Comparison of ENCODE assay signal across 27 cellular contexts in genomic region chr5:28807230-28807629, GRCh38.
DNase-seq lines count a peak whose midpoint lies in the region; ATAC-seq, FAIRE-seq and TF ChIP-seq lines count a peak whose summit lies in the region.
"Had no signal": no experiment of that assay in that cellular context is flagged by ENCODE, and none has a peak within 500 bp of the region (broad histone marks: within the 10 kb centered on the region; RNA-seq: fewer than 3 reads in every experiment).

No MANE protein-coding gene starts in this region.

- no peaks in the 10 kb centered on the region for H3K4me1 ChIP-seq in osteoblast (ENCODE audit: insufficient read depth, low read length)
- H3K4me1 ChIP-seq: adrenal gland, heart right ventricle, Peyer's patch, psoas muscle, testis had no signal

- H3K4me2 ChIP-seq in osteoblast (ENCODE audit: insufficient read depth, low read length), result no peak overlapping the region

- H3K9me3 ChIP-seq in osteoblast (ENCODE audit: low read depth, low read length), result peaks cover 4% of the 10 kb centered on the region
- H3K9me3 ChIP-seq: adrenal gland, Peyer's patch, psoas muscle, testis had no signal

- no peaks in the 10 kb centered on the region for H3K36me3 Mint-ChIP-seq in stimulated activated effector memory CD8-positive, alpha-beta T cell treated with anti-CD3 and anti-CD28 coated beads, Interleukin-12 subunit alpha, Interleukin-12 subunit beta, amount 100 ng/mL, for 72 hours
- H3K36me3 Mint-ChIP-seq: CD8-positive, alpha-beta T cell had no signal

- H3K9me3 Mint-ChIP-seq in stimulated activated effector memory CD8-positive, alpha-beta T cell treated with anti-CD3 and anti-CD28 coated beads, Interleukin-12 subunit alpha, Interleukin-12 subunit beta, amount 100 ng/mL, for 72 hours, result peaks cover 8% of the 10 kb centered on the region

- no peak overlapping the region for H3K27ac Mint-ChIP-seq in stimulated activated effector memory CD8-positive, alpha-beta T cell treated with anti-CD3 and anti-CD28 coated beads, Interleukin-12 subunit alpha, Interleukin-12 subunit beta, amount 100 ng/mL, for 72 hours
- H3K27ac Mint-ChIP-seq: activated CD4-positive, alpha-beta memory T cell treated with anti-CD3 and anti-CD28 coated beads, Interleukin-2, amount 10 ng/mL, durations not matched to agents 7 days and 5 days; CD8-positive, alpha-beta T cell; HFFc6; immature natural killer cell had no signal

- H3K27ac ChIP-seq in osteoblast (ENCODE audit: low read depth, low read length), result no peak overlapping the region
- H3K27ac ChIP-seq in substantia nigra (ENCODE audit: low read depth, low read length, poor library complexity, severe bottlenecking), result no peak overlapping the region
- H3K27ac ChIP-seq: adrenal gland, heart right ventricle, Peyer's patch, psoas muscle, SK-N-MC, testis had no signal

- H3K27me3 ChIP-seq in bronchial epithelial cell (ENCODE audit: control insufficient read depth, insufficient read depth, low read length) (no peaks in the 10 kb centered on the region), osteoblast (ENCODE audit: insufficient read depth, low read length) (no peaks in the 10 kb centered on the region)
- H3K27me3 ChIP-seq: adrenal gland, heart right ventricle, Peyer's patch, testis had no signal

- H3K36me3 ChIP-seq in bronchial epithelial cell (ENCODE audit: control insufficient read depth, insufficient read depth, low read length) (no peaks in the 10 kb centered on the region), osteoblast (ENCODE audit: insufficient read depth, low read length) (no peaks in the 10 kb centered on the region)
- H3K36me3 ChIP-seq: adrenal gland, heart right ventricle, Peyer's patch had no signal

- H3K79me2 ChIP-seq in osteoblast (ENCODE audit: insufficient read depth, low read length), result no peaks in the 10 kb centered on the region

- no peak for FAIRE-seq in bronchial epithelial cell (lab: Jason Lieb, UNC)
- FAIRE-seq: endothelial cell of umbilical vein, HepG2 had no signal

- no peak overlapping the region for H3K4me3 Mint-ChIP-seq in stimulated activated effector memory CD8-positive, alpha-beta T cell treated with anti-CD3 and anti-CD28 coated beads, Interleukin-12 subunit alpha, Interleukin-12 subunit beta, amount 100 ng/mL, for 72 hours
- H3K4me3 Mint-ChIP-seq: activated CD4-positive, alpha-beta memory T cell treated with anti-CD3 and anti-CD28 coated beads, Interleukin-2, amount 10 ng/mL, durations not matched to agents 7 days and 5 days; CD8-positive, alpha-beta T cell; HFFc6; immature natural killer cell had no signal

- DNase-seq in HPDE6-E6E7 (ENCODE audit: extremely low spot score), result peak; percentile 13
- peak; percentile 83 for DNase-seq in RKO (ENCODE audit: low spot score)
- DNase-seq in bronchial epithelial cell (ENCODE audit: low read depth), result peak; percentile 44
- peak; percentile 67 for DNase-seq in osteoblast (ENCODE audit: insufficient read length, low spot score, missing footprints)
- no peak for DNase-seq in NCI-H345 treated with DMSO at 0.1 percent for 48 hours (lab: John Stamatoyannopoulos, UW; ENCODE audit: unreplicated experiment)
- DNase-seq in stimulated activated effector memory CD8-positive, alpha-beta T cell treated with anti-CD3 and anti-CD28 coated beads, Interleukin-12 subunit alpha, Interleukin-12 subunit beta, amount 100 ng/mL, for 72 hours (ENCODE audit: low spot score in 2 of 2), result no peak
- DNase-seq in substantia nigra (lab: John Stamatoyannopoulos, UW), result no peak
- DNase-seq: activated CD4-positive, alpha-beta memory T cell treated with anti-CD3 and anti-CD28 coated beads, Interleukin-2, amount 10 ng/mL, durations not matched to agents 7 days and 5 days; activated effector memory CD4-positive, alpha-beta T cell treated with Interleukin-2 at 50 U/mL for 16 hours; adrenal gland; caudate nucleus; CD8-positive, alpha-beta T cell; DMS53; heart right ventricle; HFFc6; immature natural killer cell; NCI-H1105 treated with DMSO at 0.1 percent for 48 hours; NCI-H2029 treated with DMSO at 0.1 percent for 48 hours; NCI-H446; Peyer's patch; psoas muscle; stimulated activated CD4-positive, alpha-beta T cell treated with anti-CD3 and anti-CD28 coated beads, Interleukin-1b, Interleukin-23, amount 100 ng/mL, for 48 hours; testis had no signal

- H2AFZ ChIP-seq in osteoblast (ENCODE audit: low read length), result no peak overlapping the region

- no peak for ATAC-seq in GM19455 (IDR thresholded peaks at IDR 0.05; ENCODE audit: unreplicated experiment)
- no peak for ATAC-seq in stimulated activated effector memory CD8-positive, alpha-beta T cell treated with anti-CD3 and anti-CD28 coated beads, Interleukin-12 subunit alpha, Interleukin-12 subunit beta, amount 100 ng/mL, for 72 hours
- ATAC-seq: CD8-positive, alpha-beta T cell; heart right ventricle; HepG2; psoas muscle had no signal

- no peaks in the 10 kb centered on the region for H3K4me1 Mint-ChIP-seq in stimulated activated effector memory CD8-positive, alpha-beta T cell treated with anti-CD3 and anti-CD28 coated beads, Interleukin-12 subunit alpha, Interleukin-12 subunit beta, amount 100 ng/mL, for 72 hours
- H3K4me1 Mint-ChIP-seq: activated CD4-positive, alpha-beta memory T cell treated with anti-CD3 and anti-CD28 coated beads, Interleukin-2, amount 10 ng/mL, durations not matched to agents 7 days and 5 days; immature natural killer cell had no signal

- TF ChIP-seq CTCF in bronchial epithelial cell (IDR thresholded peaks at IDR 0.05; ENCODE audit: insufficient read depth, low read length, severe bottlenecking) (no peak), osteoblast (IDR thresholded peaks at IDR 0.05; ENCODE audit: extremely low read depth, low read depth, low read length) (no peak)

- H4K20me1 ChIP-seq in osteoblast (ENCODE audit: insufficient read depth, low read length), result no peaks in the 10 kb centered on the region

- H3K4me3 ChIP-seq in bronchial epithelial cell (ENCODE audit: low read depth, low read length) (no peak overlapping the region), osteoblast (ENCODE audit: insufficient read depth, low read length) (no peak overlapping the region)
- H3K4me3 ChIP-seq: adrenal gland, heart right ventricle, Peyer's patch, psoas muscle, SK-N-MC, testis had no signal

Comparison
In these comparisons a context has a peak if more than half of its experiments do, and no peak if none do; other contexts are left out.
1. DNase-seq: peak in HPDE6-E6E7 (single experiment), RKO (single experiment), bronchial epithelial cell (single experiment) and osteoblast (single experiment); none in NCI-H345 treated with DMSO at 0.1 percent for 48 hours (single experiment), stimulated activated effector memory CD8-positive, alpha-beta T cell treated with anti-CD3 and anti-CD28 coated beads, Interleukin-12 subunit alpha, Interleukin-12 subunit beta, amount 100 ng/mL, for 72 hours (0 of 2) and substantia nigra (0 of 49).